17 cellular contexts compared by ENCODE assay signal in genomic region chr5:19240150-19240549, GRCh38.
DNase-seq lines count a peak whose midpoint lies in the region; ATAC-seq and TF ChIP-seq lines count a peak whose summit lies in the region.
"Had no signal": no experiment of that assay in that cellular context is flagged by ENCODE, and none has a peak within 500 bp of the region (broad histone marks: within the 10 kb centered on the region; RNA-seq: fewer than 3 reads in every experiment).

No MANE protein-coding gene starts in this region.

- intact Hi-C loops in right cardiac atrium (cut with DNase I): no loop called here

- no peak for TF ChIP-seq CTCF in epithelial cell of esophagus (IDR thresholded peaks at IDR 0.05; ENCODE audit: insufficient read depth, low read depth, low read length, missing control alignments)
- TF ChIP-seq CTCF in mesothelial cell of epicardium (IDR thresholded peaks at IDR 0.05; ENCODE audit: unreplicated experiment): no peak

- no peak overlapping the region for H3K4me3 Mint-ChIP-seq in mesothelial cell of epicardium
- H3K4me3 Mint-ChIP-seq: CD4-positive, CD25-positive, alpha-beta regulatory T cell had no signal

- H3K4me1 ChIP-seq in right cardiac atrium (ENCODE audit: control insufficient read depth, insufficient read depth, low read length): no peaks in the 10 kb centered on the region
- H3K4me1 ChIP-seq: spleen had no signal

- H3K9me3 ChIP-seq in right cardiac atrium (ENCODE audit: control insufficient read depth, low read length): no peaks in the 10 kb centered on the region

- no peaks in the 10 kb centered on the region for H3K27me3 ChIP-seq in right cardiac atrium (ENCODE audit: control insufficient read depth, insufficient read depth)
- H3K27me3 ChIP-seq: hepatocyte, spleen had no signal

- peak overlapping the region; percentile 11 for H3K27ac Mint-ChIP-seq in mesothelial cell of epicardium

- peak; percentile 11 for DNase-seq in HPDE6-E6E7 (ENCODE audit: extremely low spot score)
- DNase-seq in RKO (ENCODE audit: low spot score): peak; percentile 32
- DNase-seq in epithelial cell of esophagus (ENCODE audit: low read depth): peak; percentile 69
- no peak for DNase-seq in mesothelial cell of epicardium (ENCODE audit: low spot score in 2 of 2, unreplicated experiment in 2 of 2)
- DNase-seq in iPS-NIHi7 (ENCODE audit: extremely low spot score): no peak
- no peak for DNase-seq in activated CD8-positive, alpha-beta memory T cell treated with anti-CD3 and anti-CD28 coated beads, Interleukin-2, amount 50 U/mL, for 48 hours
- no peak for DNase-seq in right cardiac atrium
- DNase-seq: activated CD4-positive, alpha-beta T cell treated with anti-CD3 and anti-CD28 coated beads, Interleukin-2, amount 50 U/mL, for 4 hours; CD4-positive, CD25-positive, alpha-beta regulatory T cell; GDM1; H7; OCI-M1; spleen; T-helper 9 cell had no signal

- no peak overlapping the region for H3K4me3 ChIP-seq in epithelial cell of esophagus (ENCODE audit: low read length)
- no peak overlapping the region for H3K4me3 ChIP-seq in right cardiac atrium (ENCODE audit: low read length)
- H3K4me3 ChIP-seq: hepatocyte, lung, spleen had no signal

- peaks cover 17% of the 10 kb centered on the region for H3K4me1 Mint-ChIP-seq in mesothelial cell of epicardium
- H3K4me1 Mint-ChIP-seq: CD4-positive, CD25-positive, alpha-beta regulatory T cell had no signal

- 48% methylated on average over 2 of the region's 2 CpGs for WGBS in right cardiac atrium

- no peaks in the 10 kb centered on the region for H3K27me3 Mint-ChIP-seq in mesothelial cell of epicardium (ENCODE audit: low read depth)
- H3K27me3 Mint-ChIP-seq: CD4-positive, CD25-positive, alpha-beta regulatory T cell had no signal

- no peak overlapping the region for H3K27ac ChIP-seq in right cardiac atrium (ENCODE audit: low read length)
- H3K27ac ChIP-seq: hepatocyte, spleen had no signal

- ATAC-seq in GM21447 (IDR thresholded peaks at IDR 0.05; ENCODE audit: unreplicated experiment) (no peak), right cardiac atrium (no peak)

- H3K36me3 Mint-ChIP-seq in mesothelial cell of epicardium: no peaks in the 10 kb centered on the region
- H3K36me3 Mint-ChIP-seq: CD4-positive, CD25-positive, alpha-beta regulatory T cell had no signal

- peaks cover under 1% of the 10 kb centered on the region for H3K9me3 Mint-ChIP-seq in mesothelial cell of epicardium

Comparison
In these comparisons a context has a peak if more than half of its experiments do, and no peak if none do; other contexts are left out.
1. DNase-seq: peak in HPDE6-E6E7 (single experiment), RKO (single experiment) and epithelial cell of esophagus (single experiment); none in mesothelial cell of epicardium (0 of 2), iPS-NIHi7 (single experiment), activated CD8-positive, alpha-beta memory T cell treated with anti-CD3 and anti-CD28 coated beads, Interleukin-2, amount 50 U/mL, for 48 hours (single experiment) and right cardiac atrium (0 of 3).